8 cellular contexts compared by ENCODE assay signal in the genomic region with DNA sequence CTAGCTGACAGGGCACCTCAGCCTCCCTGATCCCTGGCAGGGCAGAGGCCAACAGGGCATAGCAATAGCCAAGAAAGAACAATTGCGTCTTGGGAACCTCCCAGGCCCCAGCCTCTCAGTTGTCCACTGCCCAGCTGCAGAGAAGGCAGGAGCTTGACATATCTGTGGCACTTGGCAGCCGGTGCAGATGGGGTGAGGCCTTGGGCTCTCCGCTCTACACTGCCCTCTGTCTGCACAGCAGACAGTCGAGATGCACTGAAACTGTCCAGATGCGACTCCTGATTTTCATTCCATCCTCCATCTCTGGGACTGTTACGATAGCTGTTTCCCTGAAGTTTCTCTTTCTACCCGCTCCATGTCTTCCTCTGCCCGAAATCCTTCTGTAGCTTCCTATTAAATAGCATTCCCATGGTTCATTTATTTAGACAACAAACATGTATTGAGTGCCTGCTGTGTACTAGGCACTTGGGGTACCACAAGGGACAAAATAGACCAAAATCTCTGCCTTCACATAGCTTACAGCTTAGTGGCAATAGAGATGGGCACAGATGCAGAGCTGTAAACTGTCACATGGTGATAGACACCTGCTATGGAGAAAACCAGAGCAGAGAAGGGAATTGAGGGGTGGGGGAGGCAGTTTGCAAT. TPM values are rescaled to one million over a fixed set of nuclear protein-coding genes. Genes with fewer than 3 reads are reported as not detected.
DNase-seq lines count a peak whose midpoint lies in the region; ATAC-seq and TF ChIP-seq lines count a peak whose summit lies in the region.

No MANE protein-coding gene starts in this region.

- ATAC-seq in activated CD4-positive, CD25-positive, alpha-beta regulatory T cell treated with anti-CD3 and anti-CD28 coated beads, Interleukin-2, amount 50 U/mL, for 24 hours, result no peak
- ATAC-seq in HG02938 (IDR thresholded peaks at IDR 0.05; ENCODE audit: unreplicated experiment) (no peak), GM21515 (IDR thresholded peaks at IDR 0.05; ENCODE audit: unreplicated experiment) (no peak)

- peak; percentile 46 for DNase-seq in activated CD4-positive, CD25-positive, alpha-beta regulatory T cell treated with anti-CD3 and anti-CD28 coated beads, Interleukin-2, amount 50 U/mL, for 72 hours
- peak; percentile 26 for DNase-seq in NCI-H524 treated with DMSO at 0.1 percent for 48 hours (lab: John Stamatoyannopoulos, UW)
- peak; percentile 26 for DNase-seq in activated T-cell treated with anti-CD3 and anti-CD28 coated beads for 24 hours (ENCODE audit: low read depth)
- DNase-seq in fibroblast of mammary gland (ENCODE audit: low read depth), result peak; percentile 68
- peak; percentile 50 for DNase-seq in occipital lobe (lab: John Stamatoyannopoulos, UW)

- peak; percentile 79 for TF ChIP-seq CTCF in fibroblast of mammary gland (conservative IDR thresholded peaks at IDR 0.05; ENCODE audit: control insufficient read depth, insufficient read depth, low read depth, low read length)

- H3K4me3 ChIP-seq in fibroblast of mammary gland (ENCODE audit: control insufficient read depth, low read depth, low read length), result no peak overlapping the region

RNA-seq across cellular contexts. Expression of gene POLR3E, which starts 3.3 kb away (rescaled TPM):
- total RNA-seq in occipital lobe, result 45.4 TPM
